ENCODE assay signal across 8 cellular contexts in genomic region chr11:117985953-117986887, GRCh38. TPM values are rescaled to one million over a fixed set of nuclear protein-coding genes. Genes with fewer than 3 reads are reported as not detected.
A peak's percentile ranks its signal among the peaks of the same experiment; 100 is the strongest.
DNase-seq lines count a peak whose midpoint lies in the region; ATAC-seq, FAIRE-seq and TF ChIP-seq lines count a peak whose summit lies in the region.

TSS of gene IL10RA (plus strand) at chr11:117986394. CDS start at chr11:117986468, 74 bp downstream.

- peak within 1 kb of the TSS; percentile 32; the same call in 1 of the 2 replicates for H3K18ac ChIP-seq in H1 (ENCODE audit: extremely low read depth, low read length)

- H4K5ac ChIP-seq in H1 (ENCODE audit: insufficient read length, low read depth, low read length): peak within 1 kb of the TSS; percentile 47

- H2AFZ ChIP-seq in H1 (ENCODE audit: low read length): peak within 1 kb of the TSS; percentile 84

- H4K91ac ChIP-seq in H1 (replicated peaks; ENCODE audit: insufficient read length, low read length): no peak within 1 kb of the TSS

- TF ChIP-seq CTCF in activated CD8-positive, alpha-beta T cell treated with anti-CD3 and anti-CD28 coated beads for 36 hours (IDR thresholded peaks at IDR 0.05): no peak
- TF ChIP-seq CTCF in H1 (IDR thresholded peaks at IDR 0.05; ENCODE audit: control extremely low read depth in 1 of 3, insufficient read depth in 1 of 3, low read depth in 1 of 3, low read length in 3 of 3): no peak

- H3K79me2 ChIP-seq in H1 (ENCODE audit: control insufficient read depth in 1 of 2, insufficient read depth in 2 of 2, low read length in 2 of 2): no peaks in the 10 kb centered on the region

- H3K79me1 ChIP-seq in H1 (ENCODE audit: low read depth, low read length): no peaks in the 10 kb centered on the region

- H2BK5ac ChIP-seq in H1 (ENCODE audit: low read depth, low read length): peak within 1 kb of the TSS; percentile 35; the same call in 1 of the 2 replicates

- ATAC-seq in HG02870 (IDR thresholded peaks at IDR 0.05; ENCODE audit: unreplicated experiment): peak; percentile 80
- ATAC-seq in activated CD8-positive, alpha-beta T cell treated with anti-CD3 and anti-CD28 coated beads for 36 hours: peak; percentile 85

- H3K14ac ChIP-seq in H1 (ENCODE audit: insufficient read length): no peak within 1 kb of the TSS

- no peaks in the 10 kb centered on the region for H4K20me1 ChIP-seq in H1 (replicated peaks in 1 of 2; ENCODE audit: control insufficient read depth in 1 of 2, insufficient read depth in 2 of 2, low read length in 2 of 2)

- peak within 1 kb of the TSS; percentile 80; the same call in 1 of the 2 replicates for H2BK12ac ChIP-seq in H1 (ENCODE audit: low read depth, low read length)

- H3K4ac ChIP-seq in H1 (replicated peaks; ENCODE audit: insufficient read length, low read depth, low read length): no peak within 1 kb of the TSS

- H3K4me2 ChIP-seq in H1 (ENCODE audit: insufficient read depth in 1 of 2, low read depth in 2 of 2, low read length in 2 of 2): peak within 1 kb of the TSS; percentile 53 to 90

- no peak within 1 kb of the TSS for H2AK5ac ChIP-seq in H1 (ENCODE audit: low read depth, low read length)

- H3K56ac ChIP-seq in H1 (replicated peaks; ENCODE audit: insufficient read length, low read depth, low read length): no peak within 1 kb of the TSS

- peaks cover 69% of the 10 kb centered on the region for H3K36me3 Mint-ChIP-seq in activated CD8-positive, alpha-beta T cell treated with anti-CD3 and anti-CD28 coated beads for 36 hours (ENCODE audit: low read depth)

- FAIRE-seq in H1 (lab: Jason Lieb, UNC): no peak

- H3K23me2 ChIP-seq in H1 (ENCODE audit: low read depth, low read length): peaks cover 7% of the 10 kb centered on the region; the same call in 1 of the 2 replicates

- no peak within 1 kb of the TSS for H2BK15ac ChIP-seq in H1 (ENCODE audit: low read length)

- peak; percentile 57 for DNase-seq in SIG-M5 treated with dmso at 0.1 percent for 504 hours (lab: John Stamatoyannopoulos, UW; ENCODE audit: unreplicated experiment)
- DNase-seq in SIG-M5 (lab: John Stamatoyannopoulos, UW): no peak
- DNase-seq in NCI-H2171 treated with DMSO at 0.1 percent for 48 hours (lab: John Stamatoyannopoulos, UW): peak; percentile 47
- peak; percentile 89 for DNase-seq in activated CD8-positive, alpha-beta T cell treated with anti-CD3 and anti-CD28 coated beads for 36 hours
- DNase-seq in H1 (ENCODE audit: low read depth in 1 of 2, low spot score in 2 of 2): peak; percentile 64 to 93
- DNase-seq in midbrain (lab: John Stamatoyannopoulos, UW): peak; percentile 80
- DNase-seq in stimulated activated CD8-positive, alpha-beta memory T cell treated with anti-CD3 and anti-CD28 coated beads, Interleukin-15, amount 100 ng/mL, for 48 hours (ENCODE audit: low read depth in 2 of 2): peak; percentile 86

- H2BK120ac ChIP-seq in H1 (replicated peaks; ENCODE audit: low read depth, low read length): no peak within 1 kb of the TSS

- intact Hi-C loops in activated CD8-positive, alpha-beta T cell treated with anti-CD3 and anti-CD28 coated beads for 36 hours (cut with micrococcal nuclease): loop anchor here (1.0 to 5.0 kb wide), 3 partner anchors 15 to 60 kb away; no protein-coding TSS in a partner anchor

- TF ChIP-seq RAD21 in H1 (IDR thresholded peaks at IDR 0.05 in 1 of 2, conservative IDR thresholded peaks at IDR 0.05 in 1 of 2; ENCODE audit: low read depth in 2 of 2, low read length in 2 of 2): 0 out of 4 replicates have a peak, but pooled peaks of 1 of the 2 experiments have one; percentile 0

- peaks cover 0 to 3% (median 1%) of the 10 kb centered on the region in 4 experiments; a peak in 3 of 7 replicates for H3K4me1 ChIP-seq in H1 (replicated peaks in 1 of 4; ENCODE audit: control insufficient read depth in 3 of 4, insufficient read depth in 4 of 4, low read length in 3 of 4)

- peak within 1 kb of the TSS; percentile 44 to 64 (median 49) for H3K4me3 ChIP-seq in H1 (ENCODE audit: extremely low read depth in 1 of 4, insufficient read depth in 2 of 4, low read depth in 3 of 4, low read length in 4 of 4)

- 8% methylated on average over 41 of the region's 71 CpGs; no CpG with 5 or more reads in 1 of the 2 experiments for WGBS in H1 (ENCODE audit: extremely low coverage in 1 of 2, insufficient coverage in 1 of 2, insufficient read length in 1 of 2, insufficient replicate concordance in 2 of 2, low coverage in 1 of 2, low lambda C conversion rate in 2 of 2, missing lambda C conversion rate in 1 of 2), 2 experiments

- peak within 1 kb of the TSS; percentile 91 for H4K8ac ChIP-seq in H1 (ENCODE audit: extremely low read depth, insufficient read depth, low read length)

- peaks cover 16 to 30% (median 22%) of the 10 kb centered on the region in 4 experiments for H3K27me3 ChIP-seq in H1 (replicated peaks in 1 of 4; ENCODE audit: control insufficient read depth in 3 of 4, extremely low read depth in 1 of 4, insufficient read depth in 3 of 4, low read length in 3 of 4)

- peak within 1 kb of the TSS in 3 of 4 experiments; percentile 35 to 54 (median 42); a peak in 4 of 7 replicates for H3K9ac ChIP-seq in H1 (replicated peaks in 1 of 4; ENCODE audit: extremely low read depth in 1 of 4, low read depth in 3 of 4, low read length in 3 of 4)

- peaks cover 74% of the 10 kb centered on the region for H3K4me1 Mint-ChIP-seq in activated CD8-positive, alpha-beta T cell treated with anti-CD3 and anti-CD28 coated beads for 36 hours (ENCODE audit: low read depth)

- H2BK20ac ChIP-seq in H1 (ENCODE audit: low read length): no peak within 1 kb of the TSS

- no peaks in the 10 kb centered on the region for H3K9me3 Mint-ChIP-seq in activated CD8-positive, alpha-beta T cell treated with anti-CD3 and anti-CD28 coated beads for 36 hours

- TF ChIP-seq EP300 in H1 (IDR thresholded peaks at IDR 0.05; ENCODE audit: borderline replicate concordance in 1 of 2, low read depth in 2 of 2, low read length in 2 of 2): no peak

- H3K27ac Mint-ChIP-seq in activated CD8-positive, alpha-beta T cell treated with anti-CD3 and anti-CD28 coated beads for 36 hours: peak within 1 kb of the TSS; percentile 97

- no peaks in the 10 kb centered on the region for H3K27me3 Mint-ChIP-seq in activated CD8-positive, alpha-beta T cell treated with anti-CD3 and anti-CD28 coated beads for 36 hours

- peak in 1 of 2 experiments; percentile 41; a peak in 1 of 3 replicates for TF ChIP-seq POLR2A in H1 (IDR thresholded peaks at IDR 0.05; ENCODE audit: control extremely low read depth in 1 of 2, low read depth in 2 of 2, low read length in 2 of 2)

- H3K23ac ChIP-seq in H1 (ENCODE audit: insufficient read length): no peak within 1 kb of the TSS

- no peaks in the 10 kb centered on the region for H3K36me3 ChIP-seq in H1 (ENCODE audit: control insufficient read depth in 2 of 4, insufficient read depth in 4 of 4, low read length in 3 of 4)

- CTCF ChIA-PET in activated CD8-positive, alpha-beta T cell treated with anti-CD3 and anti-CD28 coated beads for 36 hours (lab: Charles Lee): interaction anchor here (0.6 to 31.9 kb wide), 13 partner anchors 11 to 169 kb away, joined by 3 to 386 read pairs (median 3); no protein-coding TSS in a partner anchor
- CTCF ChIA-PET in H1 (lab: Charles Lee; ENCODE audit: partially characterized antibody): interaction anchor here (1.0 to 3.1 kb wide), 4 partner anchors 19 to 79 kb away, joined by 3 to 14 read pairs (median 4); no protein-coding TSS in a partner anchor

- H3K4me3 Mint-ChIP-seq in activated CD8-positive, alpha-beta T cell treated with anti-CD3 and anti-CD28 coated beads for 36 hours: peak within 1 kb of the TSS; percentile 80

- POLR2A ChIA-PET in activated CD8-positive, alpha-beta T cell treated with anti-CD3 and anti-CD28 coated beads for 36 hours (lab: Charles Lee): interaction anchor here (1.0 to 33.1 kb wide), 10 partner anchors 2 to 171 kb away, joined by 3 to 710 read pairs (median 30); partner anchors contain the start of gene IL10RA
- POLR2A ChIA-PET in H1 (lab: Charles Lee; ENCODE audit: partially characterized antibody): interaction anchor here (0.9 to 1.4 kb wide), 2 partner anchors 14 to 67 kb away, joined by 3 read pairs; no protein-coding TSS in a partner anchor

- no peaks in the 10 kb centered on the region for H3K9me3 ChIP-seq in H1 (ENCODE audit: insufficient read depth in 2 of 2, low read depth in 1 of 2, low read length in 1 of 2)

- H3K27ac ChIP-seq in H1 (ENCODE audit: low read depth, low read length): no peak within 1 kb of the TSS

TF ChIP-seq in H1, 55 proteins besides CTCF, POLR2A, EP300 and RAD21 (continues in another document):
- TF ChIP-seq BACH1 (IDR thresholded peaks at IDR 0.05; ENCODE audit: low read length) (peak; percentile 22; the same call in 1 of the 2 replicates), GABPA (IDR thresholded peaks at IDR 0.05; ENCODE audit: borderline replicate concordance, insufficient read depth, low read length) (peak; percentile 52; the same call in 1 of the 2 replicates), TBP (IDR thresholded peaks at IDR 0.05; ENCODE audit: low read depth, low read length) (peak; percentile 87), POLR2AphosphoS5 (IDR thresholded peaks at IDR 0.05; ENCODE audit: low read depth, low read length) (no peak), ZNF274 (IDR thresholded peaks at IDR 0.05; ENCODE audit: borderline replicate concordance, extremely low read depth, low read length) (no peak), KDM4A (IDR thresholded peaks at IDR 0.05; ENCODE audit: low read depth, low read length, severe bottlenecking) (peak; percentile 98), KDM1A (IDR thresholded peaks at IDR 0.05; ENCODE audit: borderline replicate concordance, low read length) (no peak), SIN3A (conservative IDR thresholded peaks at IDR 0.05 in 1 of 2, IDR thresholded peaks at IDR 0.05 in 1 of 2; ENCODE audit: low read depth in 1 of 2, low read length in 2 of 2) (peak in 1 of 2 experiments; percentile 89; a peak in 2 of 4 replicates)

RNA-seq across cellular contexts. Expression of gene IL10RA, which starts in this region (rescaled TPM):
- 10 to 100 TPM; 73.3 to 80.9 TPM for total RNA-seq in activated CD8-positive, alpha-beta T cell treated with anti-CD3 and anti-CD28 coated beads for 36 hours
- total RNA-seq in H1 (2021; fragmentation: NEBNext Ultra II Directional; extraction: Animal tissue kit (Norgen Biotek cat#: 25700)): 0.11 and 0.31 TPM in 2 replicates
- 0.05 and 0.16 TPM in 2 replicates for polyA plus RNA-seq in H1 (2011; rRNA removed)
- 0.06 TPM for polyA plus RNA-seq in H1 (2011; cell fraction: cytosol; rRNA removed)
- 0.66 TPM for polyA plus RNA-seq in H1 (2011; cell fraction: nucleus; rRNA removed)
- 0.05 TPM in 1 of 4 replicates, not detected in the others for polyA plus RNA-seq in H1 (2012, experiment 1 of 2)
- 0.09 TPM for polyA plus RNA-seq in H1 (2012, experiment 2 of 2)
- polyA plus RNA-seq in H1 (2013, experiment 1 of 2): 0.14 TPM
- 0.15 TPM for polyA plus RNA-seq in H1 (2013, experiment 2 of 2)
- polyA minus RNA-seq in H1 (2011; rRNA and poly(A)+ RNA removed): 0.09 TPM in 1 of 2 replicates, not detected in the other
- polyA minus RNA-seq in H1 (2011; cell fraction: cytosol; rRNA and poly(A)+ RNA removed): not detected
- 0.40 TPM for polyA minus RNA-seq in H1 (2011; cell fraction: nucleus; rRNA and poly(A)+ RNA removed)

Comparison
In these comparisons a context has a peak if more than half of its experiments do, and no peak if none do; other contexts are left out.
1. RNA of gene IL10RA (total RNA-seq): 73.3 to 80.9 TPM in activated CD8-positive, alpha-beta T cell treated with anti-CD3 and anti-CD28 coated beads for 36 hours; 0.11 to 0.31 TPM in H1; every median in the first group is over 10 times any median in the second.
2. Peak in DNase-seq, H3K4me3 ChIP-seq, H3K9ac ChIP-seq and H3K4me2 ChIP-seq in H1; RNA of the gene not detected or under 1 TPM.